Comparison of ENCODE assay signal across 9 cellular contexts in the genomic region with DNA sequence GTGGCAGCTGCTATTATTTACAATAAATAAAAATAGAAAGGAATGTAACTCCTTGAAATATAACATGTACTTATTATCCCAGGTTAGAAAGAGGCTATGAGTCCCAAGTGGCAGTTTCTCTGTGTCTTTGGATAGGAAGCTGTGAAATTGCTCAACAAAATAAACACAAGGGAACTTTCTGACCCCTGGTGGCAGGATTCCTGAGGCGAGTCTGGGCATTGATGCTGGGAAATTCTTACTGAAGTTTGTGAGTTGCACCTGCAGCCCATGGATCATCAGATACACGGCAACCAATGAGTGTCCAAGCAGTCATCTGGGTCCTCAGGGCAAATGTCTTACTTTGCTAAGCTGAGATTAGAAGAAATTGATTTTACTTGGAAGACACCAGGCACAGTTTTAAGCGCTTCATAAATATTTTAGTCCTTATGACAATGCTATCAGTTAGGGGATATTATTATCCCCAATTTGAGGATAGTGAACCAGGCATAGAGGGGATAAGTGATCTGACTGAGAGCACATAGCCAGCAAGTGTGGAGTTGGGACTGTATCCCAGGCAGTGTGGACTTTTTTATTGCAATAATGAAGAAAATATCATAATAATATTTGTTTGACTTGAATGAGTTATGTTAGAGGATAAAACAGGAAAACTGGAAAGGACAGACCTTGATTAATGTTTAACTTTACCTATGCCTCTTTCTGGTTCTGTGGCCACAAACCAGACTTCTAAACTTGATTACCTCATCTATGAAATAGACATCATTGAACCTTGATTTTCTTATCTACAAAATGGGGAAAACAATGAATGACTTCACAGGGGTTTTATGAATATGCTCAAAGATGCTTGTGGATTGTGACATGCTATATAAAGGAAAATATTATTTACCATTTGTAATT.
DNase-seq lines count a peak whose midpoint lies in the region; ATAC-seq and TF ChIP-seq lines count a peak whose summit lies in the region.
"Had no signal": no experiment of that assay in that cellular context is flagged by ENCODE, and none has a peak within 500 bp of the region (broad histone marks: within the 10 kb centered on the region; RNA-seq: fewer than 3 reads in every experiment).

No MANE protein-coding gene starts in this region.

- H3K27me3 Mint-ChIP-seq in endodermal cell (ENCODE audit: insufficient read depth): no peaks in the 10 kb centered on the region
- peaks cover 14% of the 10 kb centered on the region for H3K27me3 Mint-ChIP-seq in nephron (ENCODE audit: low read depth)
- H3K27me3 Mint-ChIP-seq in T-helper 2 cell treated with Interferon-gamma antibody and Interleukin-4, amounts not matched to agents 5 μg/mL and 100 μg/mL, for 36 hours (ENCODE audit: low read depth): no peaks in the 10 kb centered on the region
- H3K27me3 Mint-ChIP-seq: activated B cell treated with CpG ODN at 0.5 μM for 24 hours had no signal

- H3K9ac ChIP-seq in endodermal cell (ENCODE audit: extremely low read depth, low read length, poor library complexity, severe bottlenecking): no peak overlapping the region

- no peaks in the 10 kb centered on the region for H3K36me3 ChIP-seq in endodermal cell (ENCODE audit: control insufficient read depth, insufficient read depth, low read length)

- H3K4me1 Mint-ChIP-seq in endodermal cell (no peaks in the 10 kb centered on the region), nephron (peaks cover 4% of the 10 kb centered on the region)
- no peaks in the 10 kb centered on the region for H3K4me1 Mint-ChIP-seq in T-helper 2 cell treated with Interferon-gamma antibody and Interleukin-4, amounts not matched to agents 5 μg/mL and 100 μg/mL, for 36 hours (ENCODE audit: low read depth)
- H3K4me1 Mint-ChIP-seq: activated B cell treated with CpG ODN at 0.5 μM for 24 hours had no signal

- no peak overlapping the region for H3K27ac ChIP-seq in endodermal cell (ENCODE audit: low read depth, low read length)

- no peak for ATAC-seq in HG02884 (IDR thresholded peaks at IDR 0.05; ENCODE audit: unreplicated experiment)

- no peaks in the 10 kb centered on the region for H3K9me3 ChIP-seq in endodermal cell (ENCODE audit: control insufficient read depth, low read length)

- H3K36me3 Mint-ChIP-seq in endodermal cell (ENCODE audit: low read depth): no peaks in the 10 kb centered on the region
- no peaks in the 10 kb centered on the region for H3K36me3 Mint-ChIP-seq in nephron (ENCODE audit: low read depth)
- no peaks in the 10 kb centered on the region for H3K36me3 Mint-ChIP-seq in T-helper 2 cell treated with Interferon-gamma antibody and Interleukin-4, amounts not matched to agents 5 μg/mL and 100 μg/mL, for 36 hours (ENCODE audit: low read depth)

- no peak overlapping the region for H3K27ac Mint-ChIP-seq in endodermal cell
- H3K27ac Mint-ChIP-seq in nephron: no peak overlapping the region
- H3K27ac Mint-ChIP-seq in T-helper 2 cell treated with Interferon-gamma antibody and Interleukin-4, amounts not matched to agents 5 μg/mL and 100 μg/mL, for 36 hours: no peak overlapping the region
- H3K27ac Mint-ChIP-seq: activated B cell treated with CpG ODN at 0.5 μM for 24 hours had no signal

- peak in 2 of 3 experiments; percentile 20 to 64 for DNase-seq in NCI-H1417 (lab: John Stamatoyannopoulos, UW)
- no peak for DNase-seq in NCI-H1417 treated with DMSO at 0.1 percent for 48 hours (lab: John Stamatoyannopoulos, UW)
- DNase-seq in NCI-H446 treated with DMSO at 0.1 percent for 48 hours (lab: John Stamatoyannopoulos, UW): peak; percentile 25
- peak; percentile 90 for DNase-seq in endodermal cell
- DNase-seq in stimulated activated CD4-positive, alpha-beta T cell treated with anti-CD3 and anti-CD28 coated beads, Interleukin-2, amount 100 ng/mL, for 24 hours: no peak
- DNase-seq in T-helper 2 cell treated with Interferon-gamma antibody and Interleukin-4, amounts not matched to agents 5 μg/mL and 100 μg/mL, for 36 hours (ENCODE audit: low spot score): no peak
- DNase-seq: activated B cell treated with CpG ODN at 0.5 μM for 24 hours had no signal

- H3K4me3 ChIP-seq in endodermal cell (ENCODE audit: low read length): no peak overlapping the region

- H3K27me3 ChIP-seq in endodermal cell (ENCODE audit: control insufficient read depth, insufficient read depth, low read length, poor library complexity, severe bottlenecking): no peaks in the 10 kb centered on the region

- H3K9me3 Mint-ChIP-seq in endodermal cell (no peaks in the 10 kb centered on the region), nephron (no peaks in the 10 kb centered on the region)
- no peaks in the 10 kb centered on the region for H3K9me3 Mint-ChIP-seq in T-helper 2 cell treated with Interferon-gamma antibody and Interleukin-4, amounts not matched to agents 5 μg/mL and 100 μg/mL, for 36 hours
- H3K9me3 Mint-ChIP-seq: activated B cell treated with CpG ODN at 0.5 μM for 24 hours had no signal

- TF ChIP-seq CTCF in endodermal cell (conservative IDR thresholded peaks at IDR 0.05) (peak; percentile 87), nephron (IDR thresholded peaks at IDR 0.05; ENCODE audit: unreplicated experiment in 3 of 3) (peak; percentile 57 to 65 (median 63))

- H3K4me3 Mint-ChIP-seq in endodermal cell (no peak overlapping the region), nephron (no peak overlapping the region)
- H3K4me3 Mint-ChIP-seq in T-helper 2 cell treated with Interferon-gamma antibody and Interleukin-4, amounts not matched to agents 5 μg/mL and 100 μg/mL, for 36 hours: no peak overlapping the region
- H3K4me3 Mint-ChIP-seq: activated B cell treated with CpG ODN at 0.5 μM for 24 hours had no signal

- H3K4me1 ChIP-seq in endodermal cell (ENCODE audit: control insufficient read depth, insufficient read depth, low read length): no peaks in the 10 kb centered on the region

- 55 to 60% methylated on average over 3 of the region's 3 CpGs for WGBS in endodermal cell (ENCODE audit: insufficient coverage in 1 of 2, insufficient read length in 1 of 2), 2 experiments

Comparison
In these comparisons a context has a peak if more than half of its experiments do, and no peak if none do; other contexts are left out.
1. DNase-seq: peak in NCI-H1417 (2 of 3), NCI-H446 treated with DMSO at 0.1 percent for 48 hours (single experiment) and endodermal cell (single experiment); none in NCI-H1417 treated with DMSO at 0.1 percent for 48 hours (single experiment), stimulated activated CD4-positive, alpha-beta T cell treated with anti-CD3 and anti-CD28 coated beads, Interleukin-2, amount 100 ng/mL, for 24 hours (0 of 2) and T-helper 2 cell treated with Interferon-gamma antibody and Interleukin-4, amounts not matched to agents 5 μg/mL and 100 μg/mL, for 36 hours (single experiment).